26 cellular contexts compared by ENCODE assay signal in the genomic region with DNA sequence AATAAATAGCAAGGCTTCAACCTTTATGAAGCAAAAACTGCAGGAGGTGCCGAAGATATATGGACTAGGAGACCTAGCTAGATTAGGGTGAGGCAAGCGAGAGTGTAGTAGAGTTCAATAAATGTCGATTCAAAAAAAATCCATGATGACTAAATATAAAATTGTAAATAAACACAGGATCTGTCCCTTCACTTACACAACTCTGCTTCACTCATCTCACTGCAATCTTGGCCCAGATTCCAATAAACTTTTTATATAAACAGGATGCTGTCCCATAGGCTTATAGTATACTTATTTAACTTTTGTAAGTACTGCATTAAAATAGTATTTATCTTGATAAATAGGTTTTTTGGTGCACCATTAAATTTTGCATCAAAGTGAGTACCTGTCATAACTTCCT.
"Had no signal": no experiment of that assay in that cellular context is flagged by ENCODE, and none has a peak within 500 bp of the region (broad histone marks: within the 10 kb centered on the region; RNA-seq: fewer than 3 reads in every experiment).

No MANE protein-coding gene starts in this region.

- H2AFZ ChIP-seq: hepatocyte, neural progenitor cell had no signal

- H3K4me1 ChIP-seq: left lung, lower lobe of right lung, neural progenitor cell, right atrium auricular region, right lobe of liver, stomach, testis, thyroid gland, upper lobe of right lung had no signal

- H3K36me3 ChIP-seq: left lung, lower lobe of right lung, neural progenitor cell, ovary, right atrium auricular region, right lobe of liver, stomach, thyroid gland, upper lobe of right lung had no signal

- H3K4me2 ChIP-seq: hepatocyte, neural progenitor cell had no signal

- ATAC-seq: left colon; left lung; lower lobe of right lung; natural killer cell; right lobe of liver; stimulated activated naive B cell treated with anti-CD40 and anti-IgM and Interleukin-4, amounts not matched to agents 10 μg/mL and 1 μg/mL and 100 μg/mL, for 72 hours; stimulated activated naive CD8-positive, alpha-beta T cell treated with anti-CD3 and anti-CD28 coated beads, Interleukin-15, Interleukin-2, amounts not matched to agents 100 U/mL and 50 U/mL, for 24 hours; upper lobe of right lung had no signal

- H3K27me3 Mint-ChIP-seq: naive B cell; progenitor cell of endocrine pancreas; stimulated activated naive B cell treated with anti-CD40 and anti-IgM and Interleukin-4, amounts not matched to agents 10 μg/mL and 1 μg/mL and 100 μg/mL, for 72 hours had no signal

- H3K79me2 ChIP-seq: hepatocyte had no signal

- H3K4me3 ChIP-seq: hepatocyte, left lung, lower lobe of right lung, neural progenitor cell, ovary, right atrium auricular region, right lobe of liver, stomach, testis, thyroid gland, upper lobe of right lung had no signal

- H3K27ac Mint-ChIP-seq: mesothelial cell of epicardium; naive B cell; natural killer cell; nephron progenitor cell; neural progenitor cell; progenitor cell of endocrine pancreas; stimulated activated naive B cell treated with anti-CD40 and anti-IgM and Interleukin-4, amounts not matched to agents 10 μg/mL and 1 μg/mL and 100 μg/mL, for 72 hours had no signal

- DNase-seq: left colon; left lung; lower lobe of right lung; naive B cell; natural killer cell; nephron progenitor cell; ovary; right lobe of liver; stimulated activated CD4-positive, alpha-beta T cell treated with anti-CD3 and anti-CD28 coated beads, Interleukin-12 subunit alpha, Interleukin-12 subunit beta, amount 100 ng/mL, for 4 hours; stimulated activated CD4-positive, alpha-beta T cell treated with anti-CD3 and anti-CD28 coated beads, Interleukin-15, amount 100 ng/mL, for 24 hours; stimulated activated CD4-positive, alpha-beta T cell treated with anti-CD3 and anti-CD28 coated beads, Interleukin-2, amount 100 ng/mL, for 24 hours; stimulated activated CD4-positive, alpha-beta T cell treated with anti-CD3 and anti-CD28 coated beads, Interleukin-4, amount 100 ng/mL, for 1 hour; stimulated activated naive B cell treated with anti-CD40 and anti-IgM and Interleukin-4, amounts not matched to agents 10 μg/mL and 1 μg/mL and 100 μg/mL, for 72 hours; stimulated activated naive CD8-positive, alpha-beta T cell treated with anti-CD3 and anti-CD28 coated beads, Interleukin-15, Interleukin-2, amounts not matched to agents 100 U/mL and 50 U/mL, for 24 hours; stomach; testis; thyroid gland; trophoblast cell; upper lobe of right lung had no signal

- H3K4me3 Mint-ChIP-seq: mesothelial cell of epicardium; naive B cell; natural killer cell; nephron progenitor cell; neural progenitor cell; stimulated activated naive B cell treated with anti-CD40 and anti-IgM and Interleukin-4, amounts not matched to agents 10 μg/mL and 1 μg/mL and 100 μg/mL, for 72 hours had no signal

- H3K4me1 Mint-ChIP-seq: naive B cell; natural killer cell; nephron progenitor cell; neural progenitor cell; stimulated activated naive B cell treated with anti-CD40 and anti-IgM and Interleukin-4, amounts not matched to agents 10 μg/mL and 1 μg/mL and 100 μg/mL, for 72 hours had no signal

- H3K36me3 Mint-ChIP-seq: naive B cell; neural progenitor cell; stimulated activated naive B cell treated with anti-CD40 and anti-IgM and Interleukin-4, amounts not matched to agents 10 μg/mL and 1 μg/mL and 100 μg/mL, for 72 hours had no signal

- FAIRE-seq: keratinocyte, urothelium cell line had no signal

- H3K9ac ChIP-seq: neural progenitor cell had no signal

- H3K9me3 Mint-ChIP-seq: neural progenitor cell had no signal

- H3K27ac ChIP-seq: hepatocyte, left lung, lower lobe of right lung, neural progenitor cell, ovary, right atrium auricular region, right lobe of liver, stomach, testis, thyroid gland, upper lobe of right lung had no signal

- H3K27me3 ChIP-seq: hepatocyte, left lung, neural progenitor cell, ovary, right atrium auricular region, right lobe of liver, stomach, testis, thyroid gland, upper lobe of right lung had no signal

- H3K9me3 ChIP-seq: lower lobe of right lung, ovary, right lobe of liver, testis, thyroid gland, upper lobe of right lung had no signal
